1 cellular context compared by ENCODE assay signal in genomic region chr1:115041654-115042053, GRCh38.
TF ChIP-seq lines count a peak whose summit lies in the region.

No MANE protein-coding gene starts in this region.

TF ChIP-seq in Ishikawa, 13 proteins besides CTCF, POLR2A, EP300 and RAD21 (continued from another document):
- TF ChIP-seq REST (IDR thresholded peaks at IDR 0.05; ENCODE audit: low read depth) (no peak), MAX (IDR thresholded peaks at IDR 0.05) (no peak), USF1 (IDR thresholded peaks at IDR 0.05) (no peak), TAF1 (IDR thresholded peaks at IDR 0.05; ENCODE audit: low read depth) (no peak), ZBTB7A (IDR thresholded peaks at IDR 0.05; ENCODE audit: low read depth) (no peak)
